ENCODE assay signal across 28 cellular contexts in the genomic region with DNA sequence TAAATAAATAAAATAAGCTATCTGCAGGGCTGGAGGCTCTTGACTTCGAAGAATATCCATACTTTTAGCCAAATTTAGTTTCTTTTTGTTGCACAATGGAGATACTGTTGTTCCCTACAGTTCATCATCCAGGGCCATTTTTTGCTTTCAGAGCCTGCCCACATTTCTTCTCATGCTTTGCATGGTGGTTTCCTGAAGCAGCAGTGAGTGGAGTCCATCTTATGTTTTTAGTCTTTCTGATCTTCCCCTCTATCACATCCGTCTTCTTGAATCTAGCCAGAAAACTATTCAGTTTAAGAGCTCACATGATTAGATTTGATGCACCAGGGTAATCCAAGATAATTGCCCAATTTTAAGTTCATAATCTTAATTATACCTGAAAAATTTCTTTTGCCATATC. TPM values are rescaled to one million over a fixed set of nuclear protein-coding genes. Genes with fewer than 3 reads are reported as not detected.
"Had no signal": no experiment of that assay in that cellular context is flagged by ENCODE, and none has a peak within 500 bp of the region (broad histone marks: within the 10 kb centered on the region; RNA-seq: fewer than 3 reads in every experiment).

No MANE protein-coding gene starts in this region.

- H3K36me3 ChIP-seq: gastrocnemius medialis, left lung, lower lobe of right lung had no signal

- H3K27me3 Mint-ChIP-seq: dendritic cell treated with granulocyte-macrophage colony-stimulating factor and Interleukin-4, amounts not matched to agents 40 ng/mL and 50 ng/mL, for 4 days; effector memory CD8-positive, alpha-beta T cell; memory B cell; naive thymus-derived CD4-positive, alpha-beta T cell had no signal

- H3K4me3 Mint-ChIP-seq: dendritic cell treated with granulocyte-macrophage colony-stimulating factor and Interleukin-4, amounts not matched to agents 40 ng/mL and 50 ng/mL, for 4 days; effector memory CD8-positive, alpha-beta T cell; endodermal cell; memory B cell; naive thymus-derived CD4-positive, alpha-beta T cell had no signal

- H3K27ac Mint-ChIP-seq: dendritic cell treated with granulocyte-macrophage colony-stimulating factor and Interleukin-4, amounts not matched to agents 40 ng/mL and 50 ng/mL, for 4 days; endodermal cell had no signal

- H3K4me1 Mint-ChIP-seq: endodermal cell had no signal

- H3K4me3 ChIP-seq: esophagus squamous epithelium, gastrocnemius medialis, heart right ventricle, left lung, lower lobe of right lung had no signal

- H3K4me1 ChIP-seq: left lung had no signal

- H3K27me3 ChIP-seq: esophagus squamous epithelium, gastrocnemius medialis, heart right ventricle, left lung had no signal

- H3K9me3 Mint-ChIP-seq: dendritic cell treated with granulocyte-macrophage colony-stimulating factor and Interleukin-4, amounts not matched to agents 40 ng/mL and 50 ng/mL, for 4 days; effector memory CD8-positive, alpha-beta T cell; endodermal cell; memory B cell; naive thymus-derived CD4-positive, alpha-beta T cell had no signal

- H3K9me3 ChIP-seq: esophagus squamous epithelium, gastrocnemius medialis, heart right ventricle, left lung, lower lobe of right lung had no signal

- ATAC-seq: effector memory CD8-positive, alpha-beta T cell; esophagus mucosa; gastrocnemius medialis; heart right ventricle; left cardiac atrium; left lung; left ventricle myocardium superior; lower lobe of right lung; naive thymus-derived CD4-positive, alpha-beta T cell had no signal

- H3K27ac ChIP-seq: epithelial cell of prostate, esophagus squamous epithelium, gastrocnemius medialis, heart right ventricle, left lung, lower lobe of right lung had no signal

- DNase-seq: cortex of kidney; effector CD8-positive, alpha-beta T cell; effector memory CD8-positive, alpha-beta T cell; endodermal cell; erythroblast; esophagus squamous epithelium; foreskin fibroblast; foreskin melanocyte; gastrocnemius medialis; glutamatergic neuron; head of caudate nucleus; heart right ventricle; hippocampal formation; left cardiac atrium; left lung; left ventricle myocardium superior; lower lobe of right lung; mesendoderm; midbrain; naive thymus-derived CD4-positive, alpha-beta T cell had no signal

RNA-seq across cellular contexts. Expression of a gene that starts 19.6 kb away (rescaled TPM):
- total RNA-seq: dermis microvascular lymphatic vessel endothelial cell, esophagus mucosa, glomerular endothelial cell, mononuclear cell had no signal
- polyA plus RNA-seq: keratinocyte; naive thymus-derived CD4-positive, alpha-beta T cell had no signal
